Comparison of ENCODE assay signal across 8 cellular contexts in genomic region chr12:48956279-48957140, GRCh38. TPM values are rescaled to one million over a fixed set of nuclear protein-coding genes. Genes with fewer than 3 reads are reported as not detected.
DNase-seq lines count a peak whose midpoint lies in the region; ATAC-seq and TF ChIP-seq lines count a peak whose summit lies in the region.

No MANE protein-coding gene starts in this region.

- TF ChIP-seq CTCF in natural killer cell (IDR thresholded peaks at IDR 0.05): no peak

- H3K4me1 Mint-ChIP-seq in activated naive CD4-positive, alpha-beta T cell treated with anti-CD3 and anti-CD28 coated beads for 36 hours (ENCODE audit: low read depth): peaks cover 29% of the 10 kb centered on the region
- peaks cover 44 to 45% of the 10 kb centered on the region in 2 donors for H3K4me1 Mint-ChIP-seq in natural killer cell

- peak overlapping the region; percentile 97 for H3K4me3 Mint-ChIP-seq in activated naive CD4-positive, alpha-beta T cell treated with anti-CD3 and anti-CD28 coated beads for 36 hours
- peak overlapping the region; percentile 90 for H3K4me3 Mint-ChIP-seq in natural killer cell

- H3K27me3 Mint-ChIP-seq in activated naive CD4-positive, alpha-beta T cell treated with anti-CD3 and anti-CD28 coated beads for 36 hours (ENCODE audit: low read depth): peaks cover 2% of the 10 kb centered on the region
- H3K27me3 Mint-ChIP-seq in natural killer cell (ENCODE audit: low read depth in 2 of 2): peaks cover 0 to 3% of the 10 kb centered on the region in 2 donors

- H3K27ac Mint-ChIP-seq in activated naive CD4-positive, alpha-beta T cell treated with anti-CD3 and anti-CD28 coated beads for 36 hours: peak overlapping the region; percentile 86
- peak overlapping the region; percentile 73 to 97 for H3K27ac Mint-ChIP-seq in natural killer cell

- intact Hi-C loops in activated naive CD4-positive, alpha-beta T cell treated with anti-CD3 and anti-CD28 coated beads for 36 hours (cut with micrococcal nuclease): loop anchor here (1.0 to 2.0 kb wide), 3 partner anchors 14 to 232 kb away; partner anchors contain the start of genes DDX23, TUBA1A and WNT10B
- intact Hi-C loops in natural killer cell (cut with micrococcal nuclease): no loop called here

- CTCF ChIA-PET in activated naive CD4-positive, alpha-beta T cell treated with anti-CD3 and anti-CD28 coated beads for 36 hours (lab: Charles Lee): interaction anchor here (0.9 to 3.5 kb wide), 10 partner anchors 12 to 103 kb away, joined by 3 to 19 read pairs (median 8); partner anchors contain the start of gene WNT1

- H3K9me3 Mint-ChIP-seq in activated naive CD4-positive, alpha-beta T cell treated with anti-CD3 and anti-CD28 coated beads for 36 hours: no peaks in the 10 kb centered on the region
- no peaks in the 10 kb centered on the region for H3K9me3 Mint-ChIP-seq in natural killer cell

- H3K36me3 Mint-ChIP-seq in activated naive CD4-positive, alpha-beta T cell treated with anti-CD3 and anti-CD28 coated beads for 36 hours (ENCODE audit: low read depth): peaks cover 9% of the 10 kb centered on the region
- H3K36me3 Mint-ChIP-seq in natural killer cell: no peaks in the 10 kb centered on the region

- ATAC-seq in HG03095 (IDR thresholded peaks at IDR 0.05; ENCODE audit: unreplicated experiment): peak; percentile 11
- ATAC-seq in natural killer cell: peak; percentile 8 to 28 (median 14)
- no peak for ATAC-seq in GM19463 (IDR thresholded peaks at IDR 0.05; ENCODE audit: unreplicated experiment)

- DNase-seq in activated CD8-positive, alpha-beta memory T cell treated with anti-CD3 and anti-CD28 coated beads for 24 hours: peak; percentile 69
- DNase-seq in activated CD8-positive, alpha-beta memory T cell treated with anti-CD3 and anti-CD28 coated beads, Interleukin-2, amount 50 U/mL, for 48 hours: no peak
- DNase-seq in NCI-H510A (lab: John Stamatoyannopoulos, UW) (peak; percentile 91), foreskin melanocyte (peak; percentile 94), natural killer cell (no peak)
- DNase-seq in activated naive CD4-positive, alpha-beta T cell treated with anti-CD3 and anti-CD28 coated beads for 36 hours: peak; percentile 57

RNA-seq across cellular contexts. Expression of gene ARF3, which starts 0.8 kb away (rescaled TPM):
- 10 to 100 TPM; 84.4 to 87.3 TPM for total RNA-seq in activated naive CD4-positive, alpha-beta T cell treated with anti-CD3 and anti-CD28 coated beads for 36 hours
- 100 to 1,000 TPM in 1 of 3 donors, 10 to 100 TPM in 2; 80.7 to 114 (median 88.4) TPM for total RNA-seq in natural killer cell

RNA-seq across cellular contexts. Expression of gene WNT10B, which starts 15.0 kb away (rescaled TPM):
- total RNA-seq in activated naive CD4-positive, alpha-beta T cell treated with anti-CD3 and anti-CD28 coated beads for 36 hours: not detected
- total RNA-seq in natural killer cell: 1 to 10 TPM; 7.9 to 10.0 (median 8.2) TPM

RNA-seq across cellular contexts. Expression of gene WNT1, which starts 21.6 kb away (rescaled TPM):
- not detected for total RNA-seq in activated naive CD4-positive, alpha-beta T cell treated with anti-CD3 and anti-CD28 coated beads for 36 hours
- 1 to 10 TPM; 1.1 to 2.0 (median 1.7) TPM for total RNA-seq in natural killer cell

RNA-seq across cellular contexts. Expression of gene FKBP11, which starts 31.2 kb away (rescaled TPM):
- 10 to 100 TPM; 49.6 to 59.8 TPM for total RNA-seq in activated naive CD4-positive, alpha-beta T cell treated with anti-CD3 and anti-CD28 coated beads for 36 hours
- total RNA-seq in natural killer cell: 100 to 1,000 TPM; 156 to 228 (median 218) TPM

RNA-seq across cellular contexts. Expression of gene DDN, which starts 42.7 kb away (rescaled TPM):
- under 1 TPM; 0.20 to 0.21 TPM for total RNA-seq in activated naive CD4-positive, alpha-beta T cell treated with anti-CD3 and anti-CD28 coated beads for 36 hours
- 1 to 10 TPM; 1.1 to 3.4 (median 1.4) TPM for total RNA-seq in natural killer cell

Comparison
In these comparisons a context has a peak if more than half of its experiments do, and no peak if none do; other contexts are left out.
1. DNase-seq: peak in activated CD8-positive, alpha-beta memory T cell treated with anti-CD3 and anti-CD28 coated beads for 24 hours (single experiment), NCI-H510A (single experiment), activated naive CD4-positive, alpha-beta T cell treated with anti-CD3 and anti-CD28 coated beads for 36 hours (single experiment) and foreskin melanocyte (single experiment); none in activated CD8-positive, alpha-beta memory T cell treated with anti-CD3 and anti-CD28 coated beads, Interleukin-2, amount 50 U/mL, for 48 hours (single experiment) and natural killer cell (single experiment).
2. RNA of gene WNT10B, which starts 15.0 kb away (total RNA-seq): 7.9 to 10.0 TPM in natural killer cell; not detected in activated naive CD4-positive, alpha-beta T cell treated with anti-CD3 and anti-CD28 coated beads for 36 hours; every median in the first group is over 4 times any median in the second.